Comparison of ENCODE assay signal across 18 cellular contexts in the genomic region with DNA sequence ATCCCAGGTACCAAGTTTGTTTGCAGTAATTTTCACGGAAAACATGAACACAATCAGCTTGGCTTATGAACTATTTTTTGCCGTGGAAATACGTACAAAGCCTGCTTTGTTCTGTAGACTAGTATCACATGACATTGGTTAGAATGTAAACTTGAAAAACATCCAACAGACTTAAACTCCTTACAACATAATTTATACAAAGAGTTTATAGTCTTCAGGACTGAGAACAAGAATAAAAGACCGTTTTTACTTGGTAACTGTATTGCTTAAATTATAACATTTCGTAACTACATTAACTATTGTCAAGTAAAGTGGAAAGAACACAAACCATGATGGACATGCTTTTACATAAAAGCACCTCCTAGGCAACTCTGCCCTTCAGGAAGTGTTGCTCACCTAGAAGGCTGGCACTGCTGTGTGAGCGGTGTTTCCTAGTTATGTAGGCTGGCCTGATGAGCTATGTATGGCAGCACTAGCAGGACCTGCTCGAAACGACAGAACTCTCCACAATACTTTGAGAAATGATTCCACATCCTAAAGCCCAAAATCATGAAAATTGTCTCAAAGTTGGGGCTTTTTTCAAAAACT. TPM values are rescaled to one million over a fixed set of nuclear protein-coding genes. Genes with fewer than 3 reads are reported as not detected.
DNase-seq lines count a peak whose midpoint lies in the region; ATAC-seq, FAIRE-seq and TF ChIP-seq lines count a peak whose summit lies in the region.
"Had no signal": no experiment of that assay in that cellular context is flagged by ENCODE, and none has a peak within 500 bp of the region (broad histone marks: within the 10 kb centered on the region; RNA-seq: fewer than 3 reads in every experiment).

No MANE protein-coding gene starts in this region.

- H3K4me1 ChIP-seq in left lung (peaks cover 0 to 7% of the 10 kb centered on the region in 2 donors), transverse colon (peaks cover 0 to 26% (median 12%) of the 10 kb centered on the region in 4 donors), kidney (ENCODE audit: control insufficient read depth in 1 of 2, insufficient read depth in 1 of 2, low read depth in 1 of 2, low read length in 2 of 2) (peaks cover 2 to 6% of the 10 kb centered on the region in 2 donors)
- H3K4me1 ChIP-seq: adrenal gland, HAP-1 had no signal

- peak; percentile 19 for ATAC-seq in left lung
- ATAC-seq in WTC11, result no peak
- ATAC-seq: natural killer cell treated with Interleukin-12 subunit alpha and Interleukin-12 subunit beta and Interleukin-15 and Interleukin-18, amount 100 ng/mL, for 72 hours had no signal

- intact Hi-C loops in activated naive CD4-positive, alpha-beta T cell treated with anti-CD3 and anti-CD28 coated beads for 36 hours (cut with micrococcal nuclease), result loop anchor here (10.0 kb wide), 3 partner anchors 394 to 1266 kb away; a partner anchor contains a TSS
- intact Hi-C loops in left lung (cut with DNase I), result no loop called here
- intact Hi-C loops in transverse colon (cut with DNase I; ENCODE audit: low total_unique reads), result no loop called here
- intact Hi-C loops in kidney (cut with DNase I), result no loop called here

- H3K27ac ChIP-seq in left lung, result no peak overlapping the region
- peak overlapping the region in 3 of 4 donors; percentile 24 to 53 (median 48) for H3K27ac ChIP-seq in transverse colon
- no peak overlapping the region for H3K27ac ChIP-seq in kidney (ENCODE audit: low read depth in 2 of 2, low read length in 2 of 2)
- H3K27ac ChIP-seq: adrenal gland, gastrocnemius medialis, WERI-Rb-1 had no signal

- TF ChIP-seq CTCF in epithelial cell of esophagus (IDR thresholded peaks at IDR 0.05; ENCODE audit: insufficient read depth, low read depth, low read length, missing control alignments) (no peak), left lung (IDR thresholded peaks at IDR 0.05) (no peak), transverse colon (IDR thresholded peaks at IDR 0.05) (no peak), kidney (IDR thresholded peaks at IDR 0.05; ENCODE audit: borderline replicate concordance, extremely low read depth, insufficient read depth) (no peak), WTC11 (IDR thresholded peaks at IDR 0.05) (no peak)

- no peak overlapping the region for H3K4me3 Mint-ChIP-seq in activated naive CD4-positive, alpha-beta T cell treated with anti-CD3 and anti-CD28 coated beads for 36 hours
- H3K4me3 Mint-ChIP-seq in WTC11, result no peak overlapping the region
- H3K4me3 Mint-ChIP-seq: activated T-helper 1 cell treated with anti-CD3 and anti-CD28 coated beads, Interleukin-12 subunit alpha, Interleukin-12 subunit beta, Interleukin-2, Interleukin-4 antibody, amounts not matched to agents 30 ng/mL and 10 ng/mL and 1 ng/mL, durations not matched to agents 14 hours and 24 hours and 36 hours; CD14-positive monocyte; effector memory CD8-positive, alpha-beta T cell; natural killer cell treated with Interleukin-12 subunit alpha and Interleukin-12 subunit beta and Interleukin-15 and Interleukin-18, amount 100 ng/mL, for 72 hours had no signal

- no peaks in the 10 kb centered on the region for H3K9me3 ChIP-seq in left lung
- no peaks in the 10 kb centered on the region for H3K9me3 ChIP-seq in transverse colon
- no peaks in the 10 kb centered on the region for H3K9me3 ChIP-seq in kidney (ENCODE audit: control insufficient read depth in 1 of 2, low read length in 2 of 2)
- H3K9me3 ChIP-seq: adrenal gland, gastrocnemius medialis, HAP-1 had no signal

- no peaks in the 10 kb centered on the region for H3K9me3 Mint-ChIP-seq in activated naive CD4-positive, alpha-beta T cell treated with anti-CD3 and anti-CD28 coated beads for 36 hours
- peaks cover 6% of the 10 kb centered on the region for H3K9me3 Mint-ChIP-seq in WTC11
- H3K9me3 Mint-ChIP-seq: activated T-helper 1 cell treated with anti-CD3 and anti-CD28 coated beads, Interleukin-12 subunit alpha, Interleukin-12 subunit beta, Interleukin-2, Interleukin-4 antibody, amounts not matched to agents 30 ng/mL and 10 ng/mL and 1 ng/mL, durations not matched to agents 14 hours and 24 hours and 36 hours; CD14-positive monocyte; effector memory CD8-positive, alpha-beta T cell; natural killer cell treated with Interleukin-12 subunit alpha and Interleukin-12 subunit beta and Interleukin-15 and Interleukin-18, amount 100 ng/mL, for 72 hours had no signal

- H3K36me3 Mint-ChIP-seq in activated naive CD4-positive, alpha-beta T cell treated with anti-CD3 and anti-CD28 coated beads for 36 hours (ENCODE audit: low read depth), result no peaks in the 10 kb centered on the region
- no peaks in the 10 kb centered on the region for H3K36me3 Mint-ChIP-seq in WTC11
- H3K36me3 Mint-ChIP-seq: CD14-positive monocyte; natural killer cell treated with Interleukin-12 subunit alpha and Interleukin-12 subunit beta and Interleukin-15 and Interleukin-18, amount 100 ng/mL, for 72 hours had no signal

- no peaks in the 10 kb centered on the region for H3K27me3 Mint-ChIP-seq in activated naive CD4-positive, alpha-beta T cell treated with anti-CD3 and anti-CD28 coated beads for 36 hours (ENCODE audit: low read depth)
- H3K27me3 Mint-ChIP-seq in WTC11 (ENCODE audit: low read depth), result peaks cover 12% of the 10 kb centered on the region

- H3K4me1 Mint-ChIP-seq in activated naive CD4-positive, alpha-beta T cell treated with anti-CD3 and anti-CD28 coated beads for 36 hours (ENCODE audit: low read depth), result peaks cover 48% of the 10 kb centered on the region
- peaks cover 6% of the 10 kb centered on the region for H3K4me1 Mint-ChIP-seq in WTC11

- no peak overlapping the region for H3K9ac ChIP-seq in kidney (ENCODE audit: low read length in 2 of 2)

- no peaks in the 10 kb centered on the region for H3K36me3 ChIP-seq in left lung
- H3K36me3 ChIP-seq in transverse colon, result no peaks in the 10 kb centered on the region
- H3K36me3 ChIP-seq in kidney (ENCODE audit: control insufficient read depth in 1 of 2, insufficient read depth in 2 of 2, low read length in 2 of 2), result no peaks in the 10 kb centered on the region
- H3K36me3 ChIP-seq: adrenal gland, gastrocnemius medialis, HAP-1, WERI-Rb-1 had no signal

- no peak for FAIRE-seq in kidney (lab: Jason Lieb, UNC)

- CTCF ChIA-PET in activated naive CD4-positive, alpha-beta T cell treated with anti-CD3 and anti-CD28 coated beads for 36 hours (lab: Charles Lee), result interaction anchor here (0.6 to 6.2 kb wide), 23 partner anchors 11 to 1148 kb away, joined by 3 to 45 read pairs (median 4); no protein-coding TSS in a partner anchor
- CTCF ChIA-PET in WTC11 (lab: Charles Lee), result interaction anchor here (0.6 to 4.3 kb wide), 46 partner anchors 8 to 395 kb away, joined by 3 to 58 read pairs (median 4); a partner anchor contains a TSS

- TF ChIP-seq EP300 in transverse colon (IDR thresholded peaks at IDR 0.05; ENCODE audit: low read depth), result no peak

- H3K27me3 ChIP-seq in left lung (no peaks in the 10 kb centered on the region), transverse colon (no peaks in the 10 kb centered on the region)
- H3K27me3 ChIP-seq: adrenal gland, gastrocnemius medialis had no signal

- POLR2A ChIA-PET in WTC11 (lab: Charles Lee), result interaction anchor here (0.8 kb wide), 1 partner anchor 41 kb away, joined by 10 read pairs; a partner anchor contains a TSS

- H3K4me3 ChIP-seq in epithelial cell of esophagus (ENCODE audit: low read length), result no peak overlapping the region
- no peak overlapping the region for H3K4me3 ChIP-seq in left lung
- H3K4me3 ChIP-seq in transverse colon, result no peak overlapping the region
- H3K4me3 ChIP-seq in kidney (ENCODE audit: low read length in 2 of 2), result no peak overlapping the region
- H3K4me3 ChIP-seq: adrenal gland, gastrocnemius medialis, HAP-1 had no signal

- peak; percentile 32 for DNase-seq in activated naive CD4-positive, alpha-beta T cell treated with anti-CD3 and anti-CD28 coated beads for 36 hours
- DNase-seq in activated naive CD4-positive, alpha-beta T cell treated with anti-CD3 and anti-CD28 coated beads, Interleukin-2, amount 50 U/mL, for 16 hours, result no peak
- DNase-seq in epithelial cell of esophagus (ENCODE audit: low read depth), result peak; percentile 62
- DNase-seq in left lung, result no peak
- DNase-seq in transverse colon, result no peak
- DNase-seq in kidney, result no peak
- no peak for DNase-seq in activated CD4-positive, alpha-beta T cell treated with anti-CD3 and anti-CD28 coated beads, Interleukin-2, amount 50 U/mL, for 1 hour
- DNase-seq in WTC11 (ENCODE audit: low spot score), result no peak
- DNase-seq: DMS79 treated with DMSO at 0.1 percent for 48 hours; stimulated activated naive CD4-positive, alpha-beta T cell treated with Interleukin-2 at 50 U/mL for 16 hours had no signal

- WGBS in transverse colon (ENCODE audit: low coverage in 1 of 2), 2 donors, result 8 to 22% methylated on average over 2 to 8 of the region's 8 CpGs

- in situ Hi-C loops in transverse colon (cut with MboI; ENCODE audit: low pct_ligation_motif_present in 1 of 4, low pct_unique_long_range_greater_than_20kb in 1 of 4, low sequenced_read_pairs in 3 of 4), result loop anchor here in 1 of 4 donors (10.0 kb wide), 1 partner anchor 386 kb away; no protein-coding TSS in a partner anchor

- no peak for TF ChIP-seq POLR2A in transverse colon (IDR thresholded peaks at IDR 0.05)

- no peak overlapping the region for H3K27ac Mint-ChIP-seq in activated naive CD4-positive, alpha-beta T cell treated with anti-CD3 and anti-CD28 coated beads for 36 hours
- H3K27ac Mint-ChIP-seq in WTC11, result no peak overlapping the region
- H3K27ac Mint-ChIP-seq: CD14-positive monocyte; effector memory CD8-positive, alpha-beta T cell; natural killer cell treated with Interleukin-12 subunit alpha and Interleukin-12 subunit beta and Interleukin-15 and Interleukin-18, amount 100 ng/mL, for 72 hours had no signal

RNA-seq across cellular contexts. Expression of a gene that starts 41.9 kb away (rescaled TPM):
- 100 to 1,000 TPM; 271 to 295 TPM for total RNA-seq in activated naive CD4-positive, alpha-beta T cell treated with anti-CD3 and anti-CD28 coated beads for 36 hours
- 100 to 1,000 TPM; 215 to 303 TPM for total RNA-seq in left lung
- total RNA-seq in transverse colon, result 100 to 1,000 TPM; 196 to 268 (median 246) TPM
- total RNA-seq in kidney, result 313 TPM
- 176 TPM for polyA plus RNA-seq in kidney (ENCODE audit: insufficient read depth, low read depth, low replicate concordance)
- total RNA-seq in WTC11 (2021), result 288 to 306 TPM (median 288 TPM) in 3 replicates

Comparison
In these comparisons a context has a peak if more than half of its experiments do, and no peak if none do; other contexts are left out.
1. DNase-seq: peak in activated naive CD4-positive, alpha-beta T cell treated with anti-CD3 and anti-CD28 coated beads for 36 hours (single experiment) and epithelial cell of esophagus (single experiment); none in activated naive CD4-positive, alpha-beta T cell treated with anti-CD3 and anti-CD28 coated beads, Interleukin-2, amount 50 U/mL, for 16 hours (single experiment), left lung (0 of 2), transverse colon (single experiment), kidney (single experiment), activated CD4-positive, alpha-beta T cell treated with anti-CD3 and anti-CD28 coated beads, Interleukin-2, amount 50 U/mL, for 1 hour (single experiment) and WTC11 (single experiment).
2. H3K27ac ChIP-seq: peak in transverse colon (3 of 4); none in left lung (0 of 2) and kidney (0 of 2).